1 cellular context compared by ENCODE assay signal in the genomic region with DNA sequence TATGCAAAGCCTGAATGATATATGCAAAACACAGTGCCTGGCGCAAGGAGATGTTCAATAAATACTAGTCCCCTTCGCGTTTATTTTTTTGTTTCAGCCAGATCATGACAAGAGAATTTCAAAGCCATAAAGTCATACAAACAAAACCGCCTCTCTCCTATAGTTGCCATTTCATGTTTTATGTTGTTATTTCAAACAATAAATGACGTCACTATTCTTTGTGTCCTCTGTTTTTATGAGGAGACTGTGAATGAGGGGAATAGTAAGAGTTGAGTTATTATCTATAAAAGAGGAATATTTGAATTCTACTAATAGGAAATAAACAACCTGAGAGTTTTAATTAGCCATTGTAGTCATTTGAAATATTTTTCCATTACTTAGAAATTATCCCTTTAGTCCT.
TF ChIP-seq lines count a peak whose summit lies in the region.

No MANE protein-coding gene starts in this region.

TF ChIP-seq in HEK293, 187 proteins besides CTCF, POLR2A, EP300 and RAD21 (continued from another document and continues in another):
- TF ChIP-seq, protein P1, sequence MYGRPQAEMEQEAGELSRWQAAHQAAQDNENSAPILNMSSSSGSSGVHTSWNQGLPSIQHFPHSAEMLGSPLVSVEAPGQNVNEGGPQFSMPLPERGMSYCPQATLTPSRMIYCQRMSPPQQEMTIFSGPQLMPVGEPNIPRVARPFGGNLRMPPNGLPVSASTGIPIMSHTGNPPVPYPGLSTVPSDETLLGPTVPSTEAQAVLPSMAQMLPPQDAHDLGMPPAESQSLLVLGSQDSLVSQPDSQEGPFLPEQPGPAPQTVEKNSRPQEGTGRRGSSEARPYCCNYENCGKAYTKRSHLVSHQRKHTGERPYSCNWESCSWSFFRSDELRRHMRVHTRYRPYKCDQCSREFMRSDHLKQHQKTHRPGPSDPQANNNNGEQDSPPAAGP (tag by site-specific recombination; IDR thresholded peaks at IDR 0.05), result no peak
- TF ChIP-seq ZNF423 (tag by site-specific recombination; IDR thresholded peaks at IDR 0.05), result no peak
- no peak for TF ChIP-seq OVOL3 (tag by site-specific recombination; IDR thresholded peaks at IDR 0.05)
- TF ChIP-seq ZNF140 (tag by site-specific recombination; IDR thresholded peaks at IDR 0.05), result peak; percentile 57; the same call in 1 of the 2 replicates
- TF ChIP-seq ZNF792 (tag by site-specific recombination; IDR thresholded peaks at IDR 0.05), result no peak
- TF ChIP-seq ZNF239 (tag by site-specific recombination; IDR thresholded peaks at IDR 0.05), result no peak
- TF ChIP-seq SCRT2 (tag by site-specific recombination; IDR thresholded peaks at IDR 0.05), result no peak
- TF ChIP-seq, protein P2, sequence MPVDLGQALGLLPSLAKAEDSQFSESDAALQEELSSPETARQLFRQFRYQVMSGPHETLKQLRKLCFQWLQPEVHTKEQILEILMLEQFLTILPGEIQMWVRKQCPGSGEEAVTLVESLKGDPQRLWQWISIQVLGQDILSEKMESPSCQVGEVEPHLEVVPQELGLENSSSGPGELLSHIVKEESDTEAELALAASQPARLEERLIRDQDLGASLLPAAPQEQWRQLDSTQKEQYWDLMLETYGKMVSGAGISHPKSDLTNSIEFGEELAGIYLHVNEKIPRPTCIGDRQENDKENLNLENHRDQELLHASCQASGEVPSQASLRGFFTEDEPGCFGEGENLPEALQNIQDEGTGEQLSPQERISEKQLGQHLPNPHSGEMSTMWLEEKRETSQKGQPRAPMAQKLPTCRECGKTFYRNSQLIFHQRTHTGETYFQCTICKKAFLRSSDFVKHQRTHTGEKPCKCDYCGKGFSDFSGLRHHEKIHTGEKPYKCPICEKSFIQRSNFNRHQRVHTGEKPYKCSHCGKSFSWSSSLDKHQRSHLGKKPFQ (tag by site-specific recombination; IDR thresholded peaks at IDR 0.05), result no peak
- TF ChIP-seq ZSCAN5A (tag by site-specific recombination; IDR thresholded peaks at IDR 0.05), result no peak
- no peak for TF ChIP-seq ZBTB21 (tag by site-specific recombination; IDR thresholded peaks at IDR 0.05)
- TF ChIP-seq ZNF37A (tag by site-specific recombination; IDR thresholded peaks at IDR 0.05), result no peak
- no peak for TF ChIP-seq ZNF138 (tag by site-specific recombination; IDR thresholded peaks at IDR 0.05; ENCODE audit: borderline replicate concordance)
- TF ChIP-seq YY1 (tag by site-specific recombination; IDR thresholded peaks at IDR 0.05), result no peak
- TF ChIP-seq TCF7L2 (IDR thresholded peaks at IDR 0.05; ENCODE audit: borderline replicate concordance, low read depth, low read length), result 0 out of 2 replicates have a peak, but pooled peaks have one; percentile 22
- TF ChIP-seq WT1 (tag by site-specific recombination; IDR thresholded peaks at IDR 0.05), result peak; percentile 74
- TF ChIP-seq ZNF16 (tag by site-specific recombination; IDR thresholded peaks at IDR 0.05; ENCODE audit: low read depth), result no peak
- no peak for TF ChIP-seq ZFP3 (tag by site-specific recombination; IDR thresholded peaks at IDR 0.05; ENCODE audit: low read depth)
- TF ChIP-seq ZNF777 (tag by site-specific recombination; IDR thresholded peaks at IDR 0.05; ENCODE audit: borderline replicate concordance), result no peak
- no peak for TF ChIP-seq ZNF24 (tag by site-specific recombination; IDR thresholded peaks at IDR 0.05)
- TF ChIP-seq ZNF114 (tag by site-specific recombination; IDR thresholded peaks at IDR 0.05), result no peak
- no peak for TF ChIP-seq GLI4 (tag by site-specific recombination; IDR thresholded peaks at IDR 0.05)
- TF ChIP-seq ZSCAN4 (tag by site-specific recombination; IDR thresholded peaks at IDR 0.05), result no peak
- no peak for TF ChIP-seq SP7 (tag by site-specific recombination; IDR thresholded peaks at IDR 0.05)
- 0 out of 2 replicates have a peak, but pooled peaks have one; percentile 10 for TF ChIP-seq ZNF654 (tag by site-specific recombination; IDR thresholded peaks at IDR 0.05; ENCODE audit: low read depth)
- no peak for TF ChIP-seq ZNF274 (IDR thresholded peaks at IDR 0.05; ENCODE audit: low read length)
- TF ChIP-seq ZNF274 (tag by site-specific recombination; IDR thresholded peaks at IDR 0.05; ENCODE audit: borderline replicate concordance), result no peak
- no peak for TF ChIP-seq IKZF3 (tag by site-specific recombination; IDR thresholded peaks at IDR 0.05)
- no peak for TF ChIP-seq ZIC2 (tag by site-specific recombination; IDR thresholded peaks at IDR 0.05)
- no peak for TF ChIP-seq ZNF223 (tag by site-specific recombination; IDR thresholded peaks at IDR 0.05)
- TF ChIP-seq, protein P3, sequence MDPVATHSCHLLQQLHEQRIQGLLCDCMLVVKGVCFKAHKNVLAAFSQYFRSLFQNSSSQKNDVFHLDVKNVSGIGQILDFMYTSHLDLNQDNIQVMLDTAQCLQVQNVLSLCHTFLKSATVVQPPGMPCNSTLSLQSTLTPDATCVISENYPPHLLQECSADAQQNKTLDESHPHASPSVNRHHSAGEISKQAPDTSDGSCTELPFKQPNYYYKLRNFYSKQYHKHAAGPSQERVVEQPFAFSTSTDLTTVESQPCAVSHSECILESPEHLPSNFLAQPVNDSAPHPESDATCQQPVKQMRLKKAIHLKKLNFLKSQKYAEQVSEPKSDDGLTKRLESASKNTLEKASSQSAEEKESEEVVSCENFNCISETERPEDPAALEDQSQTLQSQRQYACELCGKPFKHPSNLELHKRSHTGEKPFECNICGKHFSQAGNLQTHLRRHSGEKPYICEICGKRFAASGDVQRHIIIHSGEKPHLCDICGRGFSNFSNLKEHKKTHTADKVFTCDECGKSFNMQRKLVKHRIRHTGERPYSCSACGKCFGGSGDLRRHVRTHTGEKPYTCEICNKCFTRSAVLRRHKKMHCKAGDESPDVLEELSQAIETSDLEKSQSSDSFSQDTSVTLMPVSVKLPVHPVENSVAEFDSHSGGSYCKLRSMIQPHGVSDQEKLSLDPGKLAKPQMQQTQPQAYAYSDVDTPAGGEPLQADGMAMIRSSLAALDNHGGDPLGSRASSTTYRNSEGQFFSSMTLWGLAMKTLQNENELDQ (tag by site-specific recombination; IDR thresholded peaks at IDR 0.05; ENCODE audit: low read depth), result no peak
- no peak for TF ChIP-seq RBAK (tag by site-specific recombination; IDR thresholded peaks at IDR 0.05)
- TF ChIP-seq ZEB2 (tag by site-specific recombination; IDR thresholded peaks at IDR 0.05), result 0 out of 2 replicates have a peak, but pooled peaks have one; percentile 47
- no peak for TF ChIP-seq ZNF548 (tag by site-specific recombination; IDR thresholded peaks at IDR 0.05)
- TF ChIP-seq, protein P4, sequence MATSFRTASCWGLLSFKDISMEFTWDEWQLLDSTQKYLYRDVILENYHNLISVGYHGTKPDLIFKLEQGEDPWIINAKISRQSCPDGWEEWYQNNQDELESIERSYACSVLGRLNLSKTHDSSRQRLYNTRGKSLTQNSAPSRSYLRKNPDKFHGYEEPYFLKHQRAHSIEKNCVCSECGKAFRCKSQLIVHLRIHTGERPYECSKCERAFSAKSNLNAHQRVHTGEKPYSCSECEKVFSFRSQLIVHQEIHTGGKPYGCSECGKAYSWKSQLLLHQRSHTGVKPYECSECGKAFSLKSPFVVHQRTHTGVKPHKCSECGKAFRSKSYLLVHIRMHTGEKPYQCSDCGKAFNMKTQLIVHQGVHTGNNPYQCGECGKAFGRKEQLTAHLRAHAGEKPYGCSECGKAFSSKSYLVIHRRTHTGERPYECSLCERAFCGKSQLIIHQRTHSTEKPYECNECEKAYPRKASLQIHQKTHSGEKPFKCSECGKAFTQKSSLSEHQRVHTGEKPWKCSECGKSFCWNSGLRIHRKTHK (tag by site-specific recombination; IDR thresholded peaks at IDR 0.05), result no peak
- no peak for TF ChIP-seq ZNF416 (tag by site-specific recombination; IDR thresholded peaks at IDR 0.05)
- TF ChIP-seq GFI1B (tag by site-specific recombination; IDR thresholded peaks at IDR 0.05), result no peak
- TF ChIP-seq MEIS1 (CRISPR knock-in tag; IDR thresholded peaks at IDR 0.05; ENCODE audit: borderline replicate concordance), result no peak
- TF ChIP-seq, protein P5, sequence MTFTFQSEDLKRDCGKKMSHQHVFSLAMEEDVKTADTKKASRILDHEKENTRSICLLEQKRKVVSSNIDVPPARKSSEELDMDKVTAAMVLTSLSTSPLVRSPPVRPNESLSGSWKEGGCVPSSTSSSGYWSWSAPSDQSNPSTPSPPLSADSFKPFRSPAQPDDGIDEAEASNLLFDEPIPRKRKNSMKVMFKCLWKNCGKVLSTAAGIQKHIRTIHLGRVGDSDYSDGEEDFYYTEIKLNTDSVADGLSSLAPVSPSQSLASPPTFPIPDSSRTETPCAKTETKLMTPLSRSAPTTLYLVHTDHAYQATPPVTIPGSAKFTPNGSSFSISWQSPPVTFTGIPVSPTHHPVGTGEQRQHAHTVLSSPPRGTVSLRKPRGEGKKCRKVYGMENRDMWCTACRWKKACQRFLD (tag by site-specific recombination; IDR thresholded peaks at IDR 0.05), result no peak
- no peak for TF ChIP-seq ZNF354C (tag by site-specific recombination; IDR thresholded peaks at IDR 0.05; ENCODE audit: borderline replicate concordance, low read depth)
- TF ChIP-seq ZNF19 (tag by site-specific recombination; IDR thresholded peaks at IDR 0.05; ENCODE audit: low read depth), result no peak
- TF ChIP-seq, protein P6, sequence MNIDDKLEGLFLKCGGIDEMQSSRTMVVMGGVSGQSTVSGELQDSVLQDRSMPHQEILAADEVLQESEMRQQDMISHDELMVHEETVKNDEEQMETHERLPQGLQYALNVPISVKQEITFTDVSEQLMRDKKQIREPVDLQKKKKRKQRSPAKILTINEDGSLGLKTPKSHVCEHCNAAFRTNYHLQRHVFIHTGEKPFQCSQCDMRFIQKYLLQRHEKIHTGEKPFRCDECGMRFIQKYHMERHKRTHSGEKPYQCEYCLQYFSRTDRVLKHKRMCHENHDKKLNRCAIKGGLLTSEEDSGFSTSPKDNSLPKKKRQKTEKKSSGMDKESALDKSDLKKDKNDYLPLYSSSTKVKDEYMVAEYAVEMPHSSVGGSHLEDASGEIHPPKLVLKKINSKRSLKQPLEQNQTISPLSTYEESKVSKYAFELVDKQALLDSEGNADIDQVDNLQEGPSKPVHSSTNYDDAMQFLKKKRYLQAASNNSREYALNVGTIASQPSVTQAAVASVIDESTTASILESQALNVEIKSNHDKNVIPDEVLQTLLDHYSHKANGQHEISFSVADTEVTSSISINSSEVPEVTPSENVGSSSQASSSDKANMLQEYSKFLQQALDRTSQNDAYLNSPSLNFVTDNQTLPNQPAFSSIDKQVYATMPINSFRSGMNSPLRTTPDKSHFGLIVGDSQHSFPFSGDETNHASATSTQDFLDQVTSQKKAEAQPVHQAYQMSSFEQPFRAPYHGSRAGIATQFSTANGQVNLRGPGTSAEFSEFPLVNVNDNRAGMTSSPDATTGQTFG (tag by site-specific recombination; IDR thresholded peaks at IDR 0.05; ENCODE audit: borderline replicate concordance), result no peak
- peak; percentile 56; the same call in 1 of the 2 replicates for TF ChIP-seq ZNF629 (tag by site-specific recombination; IDR thresholded peaks at IDR 0.05)
- TF ChIP-seq, protein P7, sequence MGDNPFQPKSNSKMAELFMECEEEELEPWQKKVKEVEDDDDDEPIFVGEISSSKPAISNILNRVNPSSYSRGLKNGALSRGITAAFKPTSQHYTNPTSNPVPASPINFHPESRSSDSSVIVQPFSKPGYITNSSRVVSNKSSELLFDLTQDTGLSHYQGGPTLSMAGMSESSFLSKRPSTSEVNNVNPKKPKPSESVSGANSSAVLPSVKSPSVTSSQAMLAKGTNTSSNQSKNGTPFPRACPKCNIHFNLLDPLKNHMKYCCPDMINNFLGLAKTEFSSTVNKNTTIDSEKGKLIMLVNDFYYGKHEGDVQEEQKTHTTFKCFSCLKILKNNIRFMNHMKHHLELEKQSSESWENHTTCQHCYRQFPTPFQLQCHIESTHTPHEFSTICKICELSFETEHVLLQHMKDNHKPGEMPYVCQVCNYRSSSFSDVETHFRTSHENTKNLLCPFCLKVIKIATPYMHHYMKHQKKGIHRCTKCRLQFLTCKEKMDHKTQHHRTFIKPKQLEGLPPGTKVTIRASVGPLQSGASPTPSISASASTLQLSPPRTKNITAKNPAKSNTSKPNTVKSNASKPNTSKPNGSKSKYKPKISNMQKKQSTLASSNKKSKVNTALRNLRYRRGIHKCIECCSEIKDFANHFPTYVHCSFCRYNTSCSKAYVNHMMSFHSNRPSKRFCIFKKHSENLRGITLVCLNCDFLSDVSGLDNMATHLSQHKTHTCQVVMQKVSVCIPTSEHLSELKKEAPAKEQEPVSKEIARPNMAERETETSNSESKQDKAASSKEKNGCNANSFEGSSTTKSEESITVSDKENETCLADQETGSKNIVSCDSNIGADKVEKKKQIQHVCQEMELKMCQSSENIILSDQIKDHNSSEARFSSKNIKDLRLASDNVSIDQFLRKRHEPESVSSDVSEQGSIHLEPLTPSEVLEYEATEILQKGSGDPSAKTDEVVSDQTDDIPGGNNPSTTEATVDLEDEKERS (tag by site-specific recombination; IDR thresholded peaks at IDR 0.05), result no peak
- TF ChIP-seq ZNF292 (tag by site-specific recombination; IDR thresholded peaks at IDR 0.05; ENCODE audit: borderline replicate concordance, low read depth), result no peak
- no peak for TF ChIP-seq SP2 (tag by site-specific recombination; IDR thresholded peaks at IDR 0.05)
- 0 out of 2 replicates have a peak, but pooled peaks have one; percentile 17 for TF ChIP-seq ZNF843 (tag by site-specific recombination; IDR thresholded peaks at IDR 0.05)
- no peak for TF ChIP-seq ZNF350 (tag by site-specific recombination; IDR thresholded peaks at IDR 0.05)
- TF ChIP-seq ZFP37 (tag by site-specific recombination; IDR thresholded peaks at IDR 0.05), result no peak
